ENCODE assay signal across 11 cellular contexts in the genomic region with DNA sequence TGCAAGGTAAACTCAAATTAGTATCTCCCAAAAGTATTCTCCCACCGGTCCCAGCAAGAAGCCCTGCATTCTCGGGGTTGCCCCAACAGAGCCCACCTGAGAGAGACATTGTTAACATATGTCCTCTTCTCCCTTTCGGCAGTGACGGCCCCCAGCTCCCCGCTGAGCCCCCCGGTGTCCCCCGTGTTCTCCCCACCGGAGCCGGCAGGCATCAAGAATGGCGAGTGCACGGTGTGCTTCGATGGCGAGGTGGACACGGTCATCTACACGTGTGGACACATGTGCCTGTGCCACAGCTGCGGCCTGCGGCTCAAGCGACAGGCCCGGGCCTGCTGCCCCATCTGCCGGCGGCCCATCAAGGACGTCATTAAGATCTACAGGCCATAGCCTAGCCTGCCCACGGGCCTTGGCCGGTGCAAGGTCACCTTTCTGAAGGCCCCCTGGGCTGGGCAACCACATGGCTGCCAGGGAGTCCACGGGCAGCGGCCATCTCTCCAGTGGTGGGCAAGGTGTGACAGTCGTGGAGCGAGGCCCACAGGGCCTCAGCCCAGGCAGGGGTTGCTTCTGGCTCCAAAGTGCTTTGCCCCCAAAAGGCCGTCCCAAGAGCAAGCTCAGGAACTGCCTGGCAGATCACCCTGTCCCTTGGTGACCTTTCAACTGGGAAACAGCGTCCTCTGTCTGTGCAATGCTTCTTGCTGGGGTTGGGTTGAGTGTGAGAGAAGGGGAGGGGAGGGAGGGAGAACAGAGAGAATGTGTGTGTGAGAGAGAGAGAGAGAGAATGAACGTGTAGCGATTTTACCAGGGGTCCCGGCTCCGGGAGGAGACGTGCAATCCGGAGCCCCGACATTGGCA.
"Had no signal": no experiment of that assay in that cellular context is flagged by ENCODE, and none has a peak within 500 bp of the region (broad histone marks: within the 10 kb centered on the region; RNA-seq: fewer than 3 reads in every experiment).

No MANE protein-coding gene starts in this region.

- H3K9me3 ChIP-seq: left lung, pancreas had no signal

- ATAC-seq: effector memory CD8-positive, alpha-beta T cell; left lung; pancreas; stimulated activated memory B cell treated with anti-CD40 and anti-IgM and Interleukin-4, amounts not matched to agents 10 μg/mL and 1 μg/mL and 100 μg/mL, for 72 hours had no signal

- H3K4me3 ChIP-seq: left lung, pancreas, SK-N-MC, skin epidermis had no signal

- DNase-seq: activated B cell treated with CpG ODN at 0.5 μM for 24 hours; activated naive CD4-positive, alpha-beta T cell treated with anti-CD3 and anti-CD28 coated beads, Interleukin-2, amount 10 ng/mL, durations not matched to agents 7 days and 5 days; central memory CD4-positive, alpha-beta T cell; cortex of kidney; effector memory CD8-positive, alpha-beta T cell; glutamatergic neuron; pancreas had no signal

- H3K27me3 ChIP-seq: pancreas had no signal

- H3K36me3 ChIP-seq: left lung, pancreas had no signal

- H3K27ac ChIP-seq: SK-N-MC had no signal
